Comparison of ENCODE assay signal across 1 cellular context in the genomic region with DNA sequence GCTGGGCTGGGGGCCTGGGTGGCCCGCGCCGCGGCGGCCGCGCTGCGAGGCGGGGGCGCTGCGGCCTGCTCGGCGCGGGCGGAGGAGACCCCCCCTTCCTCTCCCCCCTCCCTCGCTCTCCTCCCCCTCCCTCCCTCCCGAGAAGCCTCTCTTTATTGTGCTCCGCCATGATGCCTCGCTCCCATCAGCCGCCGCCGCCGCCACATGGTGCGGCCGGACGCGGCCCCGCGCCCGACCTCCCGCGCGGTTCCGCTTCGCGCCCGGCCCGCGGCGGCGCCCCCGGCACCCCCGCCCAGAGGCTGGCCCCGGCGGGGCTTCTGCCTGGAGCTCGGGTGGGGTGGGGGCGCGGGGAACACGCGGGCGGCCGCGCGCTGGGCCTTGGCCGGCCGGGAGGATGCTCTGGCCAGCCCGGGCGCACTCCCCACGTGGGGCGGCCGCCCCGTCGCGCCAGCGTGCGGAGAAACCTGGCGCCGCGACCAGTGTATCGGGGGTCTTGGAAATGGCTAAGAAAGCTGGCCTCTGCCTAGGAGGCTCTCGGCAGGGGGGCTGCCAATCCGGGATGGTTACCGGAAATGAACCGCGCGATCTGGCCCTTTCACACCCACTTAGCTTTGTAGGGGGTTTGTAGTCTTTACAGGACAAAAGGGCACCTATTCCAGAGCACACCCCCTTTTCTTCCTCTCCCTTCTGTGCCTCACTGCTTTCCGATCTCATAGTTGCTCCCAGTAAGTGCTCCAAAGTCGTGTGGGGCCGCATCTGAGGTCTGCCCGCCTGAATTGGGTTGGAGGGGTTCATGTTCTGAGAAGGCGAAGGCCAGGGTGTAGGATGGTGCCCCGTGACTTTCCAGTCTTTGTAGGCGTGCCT.
TF ChIP-seq lines count a peak whose summit lies in the region.

No MANE protein-coding gene starts in this region.

TF ChIP-seq in HCT116, 20 proteins besides CTCF, POLR2A, EP300 and RAD21:
- TF ChIP-seq, protein P1, sequence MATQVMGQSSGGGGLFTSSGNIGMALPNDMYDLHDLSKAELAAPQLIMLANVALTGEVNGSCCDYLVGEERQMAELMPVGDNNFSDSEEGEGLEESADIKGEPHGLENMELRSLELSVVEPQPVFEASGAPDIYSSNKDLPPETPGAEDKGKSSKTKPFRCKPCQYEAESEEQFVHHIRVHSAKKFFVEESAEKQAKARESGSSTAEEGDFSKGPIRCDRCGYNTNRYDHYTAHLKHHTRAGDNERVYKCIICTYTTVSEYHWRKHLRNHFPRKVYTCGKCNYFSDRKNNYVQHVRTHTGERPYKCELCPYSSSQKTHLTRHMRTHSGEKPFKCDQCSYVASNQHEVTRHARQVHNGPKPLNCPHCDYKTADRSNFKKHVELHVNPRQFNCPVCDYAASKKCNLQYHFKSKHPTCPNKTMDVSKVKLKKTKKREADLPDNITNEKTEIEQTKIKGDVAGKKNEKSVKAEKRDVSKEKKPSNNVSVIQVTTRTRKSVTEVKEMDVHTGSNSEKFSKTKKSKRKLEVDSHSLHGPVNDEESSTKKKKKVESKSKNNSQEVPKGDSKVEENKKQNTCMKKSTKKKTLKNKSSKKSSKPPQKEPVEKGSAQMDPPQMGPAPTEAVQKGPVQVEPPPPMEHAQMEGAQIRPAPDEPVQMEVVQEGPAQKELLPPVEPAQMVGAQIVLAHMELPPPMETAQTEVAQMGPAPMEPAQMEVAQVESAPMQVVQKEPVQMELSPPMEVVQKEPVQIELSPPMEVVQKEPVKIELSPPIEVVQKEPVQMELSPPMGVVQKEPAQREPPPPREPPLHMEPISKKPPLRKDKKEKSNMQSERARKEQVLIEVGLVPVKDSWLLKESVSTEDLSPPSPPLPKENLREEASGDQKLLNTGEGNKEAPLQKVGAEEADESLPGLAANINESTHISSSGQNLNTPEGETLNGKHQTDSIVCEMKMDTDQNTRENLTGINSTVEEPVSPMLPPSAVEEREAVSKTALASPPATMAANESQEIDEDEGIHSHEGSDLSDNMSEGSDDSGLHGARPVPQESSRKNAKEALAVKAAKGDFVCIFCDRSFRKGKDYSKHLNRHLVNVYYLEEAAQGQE (IDR thresholded peaks at IDR 0.05; ENCODE audit: low read depth): no peak
- peak; percentile 47 for TF ChIP-seq ZFX (IDR thresholded peaks at IDR 0.05)
